Comparison of ENCODE assay signal across 10 cellular contexts in the genomic region with DNA sequence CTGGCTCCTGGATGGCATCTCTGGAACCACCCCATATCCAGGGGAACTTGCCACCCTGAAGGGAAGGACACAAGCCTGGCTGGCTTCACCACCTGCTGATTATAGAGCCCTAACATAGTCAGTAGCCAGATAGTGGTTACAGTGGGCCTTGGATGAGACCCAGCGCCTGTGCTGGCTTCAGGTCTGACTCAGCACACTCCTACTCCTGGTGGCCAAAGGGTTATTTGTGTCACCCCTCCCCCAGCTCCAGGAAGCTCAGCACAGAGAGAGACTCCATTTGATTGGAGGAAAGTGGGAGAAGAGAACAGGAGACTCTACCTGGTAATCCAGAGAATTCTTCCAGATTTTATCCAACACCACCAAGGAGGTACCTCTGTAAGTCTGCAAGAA. TPM values are rescaled to one million over a fixed set of nuclear protein-coding genes. Genes with fewer than 3 reads are reported as not detected.
A peak's percentile ranks its signal among the peaks of the same experiment; 100 is the strongest.
DNase-seq lines count a peak whose midpoint lies in the region; ATAC-seq and TF ChIP-seq lines count a peak whose summit lies in the region.
"Had no signal": no experiment of that assay in that cellular context is flagged by ENCODE, and none has a peak within 500 bp of the region (broad histone marks: within the 10 kb centered on the region; RNA-seq: fewer than 3 reads in every experiment).

No MANE protein-coding gene starts in this region.

- H3K4me2 ChIP-seq in SK-N-SH = no peak overlapping the region

- no peak overlapping the region for H3K4me3 Mint-ChIP-seq in CD14-positive monocyte
- H3K4me3 Mint-ChIP-seq: activated naive CD8-positive, alpha-beta T cell had no signal

- peaks cover 100% of the 10 kb centered on the region for H3K79me2 ChIP-seq in SK-N-SH (ENCODE audit: insufficient read depth)

- no peak overlapping the region for H3K9ac ChIP-seq in SK-N-SH

- peaks cover 0 to 1% (median 0%) of the 10 kb centered on the region in 3 donors for H3K27me3 Mint-ChIP-seq in CD14-positive monocyte (ENCODE audit: low read depth in 3 of 3)
- H3K27me3 Mint-ChIP-seq: activated naive CD8-positive, alpha-beta T cell had no signal

- TF ChIP-seq EP300 in SK-N-SH (IDR thresholded peaks at IDR 0.05; ENCODE audit: borderline replicate concordance in 1 of 2, low read depth in 1 of 2, low read length in 1 of 2) = no peak

- no peaks in the 10 kb centered on the region for H3K27me3 ChIP-seq in SK-N-SH (ENCODE audit: insufficient read depth)

- no peaks in the 10 kb centered on the region for H3K9me2 ChIP-seq in SK-N-SH

- POLR2A ChIA-PET in SK-N-SH (lab: Yijun Ruan, JAX) = no interaction called here

- CTCF ChIA-PET in SK-N-SH (lab: Yijun Ruan, JAX) = no interaction called here

- ATAC-seq in GM18519 (IDR thresholded peaks at IDR 0.05; ENCODE audit: low FRiP score, unreplicated experiment) = peak; percentile 96
- peak; percentile 80 for ATAC-seq in HG02588 (IDR thresholded peaks at IDR 0.05; ENCODE audit: unreplicated experiment)
- peak; percentile 52 for ATAC-seq in left colon

- peaks cover 12% of the 10 kb centered on the region for H3K4me1 Mint-ChIP-seq in CD14-positive monocyte

- intact Hi-C loops in left colon (cut with DNase I, micrococcal nuclease) (no loop called here), CD14-positive monocyte (cut with micrococcal nuclease) (no loop called here)

- peaks cover 6 to 20% of the 10 kb centered on the region in 2 experiments for H3K36me3 ChIP-seq in SK-N-SH (replicated peaks in 1 of 2; ENCODE audit: control insufficient read depth in 1 of 2, insufficient read depth in 2 of 2, low read length in 1 of 2)

- no peak overlapping the region for H3K4me3 ChIP-seq in SK-N-SH (ENCODE audit: low read depth in 2 of 2, low read length in 1 of 2)

- DNase-seq in SK-N-SH (no peak), left colon (no peak), CD14-positive monocyte (ENCODE audit: low spot score) (no peak), anterior cingulate cortex (lab: John Stamatoyannopoulos, UW) (no peak), NCI-H526 (lab: John Stamatoyannopoulos, UW) (no peak)
- no peak for DNase-seq in stimulated activated CD4-positive, alpha-beta T cell treated with anti-CD3 and anti-CD28 coated beads, Interleukin-4, amount 100 ng/mL, for 4 hours
- DNase-seq: NCI-H774 had no signal

- no peak for TF ChIP-seq RAD21 in SK-N-SH (IDR thresholded peaks at IDR 0.05; ENCODE audit: low read length)

- H3K9me3 Mint-ChIP-seq in CD14-positive monocyte = peaks cover 8 to 32% (median 21%) of the 10 kb centered on the region in 7 donors

- TF ChIP-seq CTCF in SK-N-SH (IDR thresholded peaks at IDR 0.05) = no peak
- TF ChIP-seq CTCF in CD14-positive monocyte (IDR thresholded peaks at IDR 0.05) = no peak

- no peak overlapping the region for H3K27ac ChIP-seq in SK-N-SH (ENCODE audit: low read depth in 2 of 2, low read length in 1 of 2)

- peaks cover 0 to 3% of the 10 kb centered on the region in 2 experiments; a peak in 2 of 4 replicates for H3K4me1 ChIP-seq in SK-N-SH (ENCODE audit: control insufficient read depth in 1 of 2, insufficient read depth in 2 of 2, low read depth in 1 of 2, low read length in 1 of 2)

- no peak overlapping the region for H2AFZ ChIP-seq in SK-N-SH (ENCODE audit: low read depth)

- peaks cover 17 to 28% of the 10 kb centered on the region in 2 donors for H3K36me3 Mint-ChIP-seq in CD14-positive monocyte

- WGBS in SK-N-SH (ENCODE audit: low lambda C conversion rate) = 38% methylated on average over 1 of the region's 1 CpG

- H3K27ac Mint-ChIP-seq in CD14-positive monocyte = no peak overlapping the region

- H3F3A ChIP-seq in SK-N-SH (replicated peaks; ENCODE audit: insufficient read depth) = peaks cover 10% of the 10 kb centered on the region

- H3K9me3 ChIP-seq in SK-N-SH = peaks cover 13% of the 10 kb centered on the region; the same call in 1 of the 2 replicates

- peaks cover 51% of the 10 kb centered on the region for H4K20me1 ChIP-seq in SK-N-SH (ENCODE audit: insufficient read depth)

TF ChIP-seq in SK-N-SH, 30 proteins besides CTCF, POLR2A, EP300 and RAD21:
- TF ChIP-seq NFIC (IDR thresholded peaks at IDR 0.05; ENCODE audit: borderline replicate concordance) = 0 out of 2 replicates have a peak, but pooled peaks have one; percentile 18
- peak; percentile 4; the same call in 1 of the 2 replicates for TF ChIP-seq FOSL2 (IDR thresholded peaks at IDR 0.05; ENCODE audit: borderline replicate concordance, low read depth)
- TF ChIP-seq GABPA (IDR thresholded peaks at IDR 0.05; ENCODE audit: low read depth) = no peak
- no peak for TF ChIP-seq CHD2 (IDR thresholded peaks at IDR 0.05; ENCODE audit: low read length, partially characterized antibody)

RNA-seq across cellular contexts. Expression of a gene that starts 12.8 kb away (rescaled TPM):
- 40.4 and 53.9 TPM in 2 replicates for polyA plus RNA-seq in SK-N-SH (2012; rRNA removed)
- 45.8 and 56.8 TPM in 2 replicates for polyA plus RNA-seq in SK-N-SH (2012; cell fraction: cytosol; rRNA removed)
- 86.5 and 129 TPM in 2 replicates for polyA plus RNA-seq in SK-N-SH (2012; cell fraction: nucleus; rRNA removed)
- 10 to 100 TPM; 71.0 to 84.5 TPM for total RNA-seq in left colon
- polyA plus RNA-seq in CD14-positive monocyte = 10 to 100 TPM; 73.3 to 75.6 TPM
